11 cellular contexts compared by ENCODE assay signal in genomic region chr4:127610488-127610887, GRCh38.
"Had no signal": no experiment of that assay in that cellular context is flagged by ENCODE, and none has a peak within 500 bp of the region (broad histone marks: within the 10 kb centered on the region; RNA-seq: fewer than 3 reads in every experiment).

No MANE protein-coding gene starts in this region.

- H3K9me3 ChIP-seq: HAP-1 had no signal

- H3K4me3 ChIP-seq: GM23248, GM23338, HAP-1 had no signal

- H3K27ac ChIP-seq: GM23248 had no signal

- DNase-seq: GM23248, GOT3, H7, H9, HCEC 1CT, HFFc6 had no signal

- ATAC-seq: GM23338, HCT116 had no signal

- FAIRE-seq: H1, H54 had no signal

- H3K36me3 ChIP-seq: HAP-1 had no signal
